Comparison of ENCODE assay signal across 8 cellular contexts in the genomic region with DNA sequence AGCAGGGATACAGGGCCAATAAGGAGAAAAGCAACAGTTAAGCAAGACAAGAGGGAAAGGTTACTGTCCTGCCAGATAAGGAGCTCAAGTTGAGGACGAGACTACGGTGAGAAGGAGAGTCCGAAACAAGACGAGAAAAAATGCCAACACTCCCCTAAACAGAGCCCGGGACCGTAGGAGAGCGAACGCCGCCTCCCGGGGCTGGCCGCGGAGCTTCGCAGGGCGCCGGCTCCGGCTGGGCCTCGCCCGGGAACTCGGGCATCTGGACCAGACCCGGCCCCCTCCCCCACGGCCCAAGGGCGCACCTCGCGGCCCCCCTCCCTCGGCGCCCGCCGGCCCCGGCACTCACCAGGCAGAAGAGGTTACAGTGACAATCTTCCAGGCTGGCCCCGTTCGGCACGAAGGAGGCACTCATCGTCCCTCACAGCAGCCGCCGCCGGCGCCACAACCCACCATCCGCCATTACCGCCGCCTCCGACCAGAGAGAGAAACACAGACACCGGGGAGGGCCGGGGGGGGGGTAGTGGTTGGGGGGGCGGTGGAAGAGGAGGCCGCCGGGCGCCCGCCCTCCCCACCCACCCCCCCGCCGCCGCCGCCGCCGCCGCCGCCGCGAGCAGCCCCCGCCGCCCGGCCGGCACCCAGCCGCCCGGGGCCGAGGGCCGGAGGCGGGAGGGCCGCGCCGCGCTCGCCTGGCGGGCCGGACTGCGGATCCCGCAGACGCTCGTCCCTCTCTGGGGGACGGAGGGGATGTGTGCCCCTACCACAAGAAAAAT. TPM values are rescaled to one million over a fixed set of nuclear protein-coding genes. Genes with fewer than 3 reads are reported as not detected.
DNase-seq lines count a peak whose midpoint lies in the region; ATAC-seq lines count a peak whose summit lies in the region.

A gene with protein sequence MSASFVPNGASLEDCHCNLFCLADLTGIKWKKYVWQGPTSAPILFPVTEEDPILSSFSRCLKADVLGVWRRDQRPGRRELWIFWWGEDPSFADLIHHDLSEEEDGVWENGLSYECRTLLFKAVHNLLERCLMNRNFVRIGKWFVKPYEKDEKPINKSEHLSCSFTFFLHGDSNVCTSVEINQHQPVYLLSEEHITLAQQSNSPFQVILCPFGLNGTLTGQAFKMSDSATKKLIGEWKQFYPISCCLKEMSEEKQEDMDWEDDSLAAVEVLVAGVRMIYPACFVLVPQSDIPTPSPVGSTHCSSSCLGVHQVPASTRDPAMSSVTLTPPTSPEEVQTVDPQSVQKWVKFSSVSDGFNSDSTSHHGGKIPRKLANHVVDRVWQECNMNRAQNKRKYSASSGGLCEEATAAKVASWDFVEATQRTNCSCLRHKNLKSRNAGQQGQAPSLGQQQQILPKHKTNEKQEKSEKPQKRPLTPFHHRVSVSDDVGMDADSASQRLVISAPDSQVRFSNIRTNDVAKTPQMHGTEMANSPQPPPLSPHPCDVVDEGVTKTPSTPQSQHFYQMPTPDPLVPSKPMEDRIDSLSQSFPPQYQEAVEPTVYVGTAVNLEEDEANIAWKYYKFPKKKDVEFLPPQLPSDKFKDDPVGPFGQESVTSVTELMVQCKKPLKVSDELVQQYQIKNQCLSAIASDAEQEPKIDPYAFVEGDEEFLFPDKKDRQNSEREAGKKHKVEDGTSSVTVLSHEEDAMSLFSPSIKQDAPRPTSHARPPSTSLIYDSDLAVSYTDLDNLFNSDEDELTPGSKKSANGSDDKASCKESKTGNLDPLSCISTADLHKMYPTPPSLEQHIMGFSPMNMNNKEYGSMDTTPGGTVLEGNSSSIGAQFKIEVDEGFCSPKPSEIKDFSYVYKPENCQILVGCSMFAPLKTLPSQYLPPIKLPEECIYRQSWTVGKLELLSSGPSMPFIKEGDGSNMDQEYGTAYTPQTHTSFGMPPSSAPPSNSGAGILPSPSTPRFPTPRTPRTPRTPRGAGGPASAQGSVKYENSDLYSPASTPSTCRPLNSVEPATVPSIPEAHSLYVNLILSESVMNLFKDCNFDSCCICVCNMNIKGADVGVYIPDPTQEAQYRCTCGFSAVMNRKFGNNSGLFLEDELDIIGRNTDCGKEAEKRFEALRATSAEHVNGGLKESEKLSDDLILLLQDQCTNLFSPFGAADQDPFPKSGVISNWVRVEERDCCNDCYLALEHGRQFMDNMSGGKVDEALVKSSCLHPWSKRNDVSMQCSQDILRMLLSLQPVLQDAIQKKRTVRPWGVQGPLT (N-terminal part only) (minus strand): TSS at position 488 of the 773 bp plus-strand sequence. CDS start 73 bp downstream, at position 415.

- CTCF ChIA-PET in activated naive CD4-positive, alpha-beta T cell treated with anti-CD3 and anti-CD28 coated beads, Interleukin-2, amount 10 ng/mL, durations not matched to agents 7 days and 5 days (lab: Charles Lee) = interaction anchor here (0.5 to 1.6 kb wide), 10 partner anchors 11 to 1761 kb away, joined by 3 to 11 read pairs (median 5); no protein-coding TSS in a partner anchor

- peaks cover 19% of the 10 kb centered on the region for H3K36me3 Mint-ChIP-seq in activated naive CD4-positive, alpha-beta T cell treated with anti-CD3 and anti-CD28 coated beads, Interleukin-2, amount 10 ng/mL, durations not matched to agents 7 days and 5 days

- DNase-seq in DMS79 treated with DMSO at 0.1 percent for 48 hours (lab: John Stamatoyannopoulos, UW) (peak; percentile 23), DMS79 (lab: John Stamatoyannopoulos, UW) (no peak), SK-N-DZ (ENCODE audit: low spot score) (peak; percentile 34), globus pallidus (ENCODE audit: low spot score) (peak; percentile 58), occipital lobe (lab: John Stamatoyannopoulos, UW) (peak; percentile 40)
- peak; percentile 73 for DNase-seq in activated naive CD4-positive, alpha-beta T cell treated with anti-CD3 and anti-CD28 coated beads, Interleukin-2, amount 10 ng/mL, durations not matched to agents 7 days and 5 days

- peaks cover 34% of the 10 kb centered on the region for H3K4me1 Mint-ChIP-seq in activated naive CD4-positive, alpha-beta T cell treated with anti-CD3 and anti-CD28 coated beads, Interleukin-2, amount 10 ng/mL, durations not matched to agents 7 days and 5 days

- ATAC-seq in HG03280 (IDR thresholded peaks at IDR 0.05; ENCODE audit: unreplicated experiment) = peak; percentile 29

- H3K27ac ChIP-seq in temporal lobe (ENCODE audit: low read depth, low read length) = peak within 1 kb of the TSS; percentile 84

- H3K27ac Mint-ChIP-seq in activated naive CD4-positive, alpha-beta T cell treated with anti-CD3 and anti-CD28 coated beads, Interleukin-2, amount 10 ng/mL, durations not matched to agents 7 days and 5 days = peak within 1 kb of the TSS; percentile 97

- H3K4me3 Mint-ChIP-seq in activated naive CD4-positive, alpha-beta T cell treated with anti-CD3 and anti-CD28 coated beads, Interleukin-2, amount 10 ng/mL, durations not matched to agents 7 days and 5 days = peak within 1 kb of the TSS; percentile 93

- H3K27me3 Mint-ChIP-seq in activated naive CD4-positive, alpha-beta T cell treated with anti-CD3 and anti-CD28 coated beads, Interleukin-2, amount 10 ng/mL, durations not matched to agents 7 days and 5 days = peaks cover 8% of the 10 kb centered on the region

- H3K9me3 Mint-ChIP-seq in activated naive CD4-positive, alpha-beta T cell treated with anti-CD3 and anti-CD28 coated beads, Interleukin-2, amount 10 ng/mL, durations not matched to agents 7 days and 5 days = no peaks in the 10 kb centered on the region

RNA-seq across cellular contexts. Expression of the gene that starts here (rescaled TPM):
- polyA plus RNA-seq in SK-N-DZ (2014; cell fraction: cytosol; rRNA removed) = 16.2 and 16.5 TPM in 2 replicates
- 12.7 and 14.5 TPM in 2 replicates for polyA plus RNA-seq in SK-N-DZ (2014; cell fraction: nucleus; rRNA removed)
- 150 TPM for total RNA-seq in occipital lobe
- 110 TPM for total RNA-seq in temporal lobe
